Comparison of ENCODE assay signal across 9 cellular contexts in the genomic region with DNA sequence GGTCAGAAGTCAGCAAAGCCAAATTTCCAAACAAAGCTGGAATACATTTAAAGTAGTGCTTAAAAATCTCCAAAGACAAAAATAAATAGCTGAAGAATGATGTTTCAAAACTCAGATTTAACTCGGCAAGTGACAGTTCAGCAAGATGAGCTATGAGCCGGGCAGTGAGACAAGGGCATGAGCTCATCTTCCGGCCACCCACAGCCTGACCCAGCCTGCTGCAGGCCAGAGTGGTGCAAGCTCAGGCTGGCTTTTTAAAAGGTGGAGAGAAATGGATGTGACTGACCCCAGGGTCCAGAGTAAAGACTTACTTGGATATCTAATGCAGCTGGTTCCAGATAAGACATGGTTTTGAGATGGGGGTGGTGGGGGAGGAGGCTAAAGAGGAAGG.
DNase-seq lines count a peak whose midpoint lies in the region; ATAC-seq, FAIRE-seq and TF ChIP-seq lines count a peak whose summit lies in the region.
"Had no signal": no experiment of that assay in that cellular context is flagged by ENCODE, and none has a peak within 500 bp of the region (broad histone marks: within the 10 kb centered on the region; RNA-seq: fewer than 3 reads in every experiment).

No MANE protein-coding gene starts in this region.

- ATAC-seq in activated T-cell treated with anti-CD3 and anti-CD28 coated beads, Interleukin-2, amount 50 U/mL, for 72 hours (replicated peaks in 1 of 2) = no peak

- peaks cover 0 to 2% of the 10 kb centered on the region in 2 donors for H3K9me3 Mint-ChIP-seq in activated T-cell treated with anti-CD3 and anti-CD28 coated beads, Interleukin-2, amount 50 U/mL, for 72 hours
- H3K9me3 Mint-ChIP-seq: activated naive CD8-positive, alpha-beta T cell treated with anti-CD3 and anti-CD28 coated beads, Interleukin-2, amount 10 ng/mL, durations not matched to agents 7 days and 5 days had no signal

- TF ChIP-seq POLR2A in Peyer's patch (IDR thresholded peaks at IDR 0.05) = no peak

- H3K27me3 ChIP-seq in Peyer's patch (no peaks in the 10 kb centered on the region), ascending aorta (no peaks in the 10 kb centered on the region)

- FAIRE-seq in urothelium cell line (lab: Jason Lieb, UNC) = peak; percentile 44

- H3K36me3 Mint-ChIP-seq in activated T-cell treated with anti-CD3 and anti-CD28 coated beads, Interleukin-2, amount 50 U/mL, for 72 hours (ENCODE audit: insufficient read depth in 2 of 2) = no peaks in the 10 kb centered on the region
- H3K36me3 Mint-ChIP-seq: activated naive CD8-positive, alpha-beta T cell treated with anti-CD3 and anti-CD28 coated beads, Interleukin-2, amount 10 ng/mL, durations not matched to agents 7 days and 5 days had no signal

- intact Hi-C loops in ascending aorta (cut with DNase I) = no loop called here

- no peaks in the 10 kb centered on the region for H3K4me1 Mint-ChIP-seq in activated T-cell treated with anti-CD3 and anti-CD28 coated beads, Interleukin-2, amount 50 U/mL, for 72 hours (ENCODE audit: low read depth)
- H3K4me1 Mint-ChIP-seq: activated naive CD8-positive, alpha-beta T cell treated with anti-CD3 and anti-CD28 coated beads, Interleukin-2, amount 10 ng/mL, durations not matched to agents 7 days and 5 days had no signal

- H3K4me1 ChIP-seq in Peyer's patch (no peaks in the 10 kb centered on the region), ascending aorta (peaks cover 0 to 6% of the 10 kb centered on the region in 2 donors)

- H3K27me3 Mint-ChIP-seq in activated T-cell treated with anti-CD3 and anti-CD28 coated beads, Interleukin-2, amount 50 U/mL, for 72 hours (ENCODE audit: low read depth) = peaks cover 23% of the 10 kb centered on the region

- peak overlapping the region in 3 of 4 donors; percentile 31 to 49 (median 46) for H3K27ac ChIP-seq in Peyer's patch
- no peak overlapping the region for H3K27ac ChIP-seq in ascending aorta

- peak in 1 of 3 donors; percentile 55 for DNase-seq in Peyer's patch
- DNase-seq in fibroblast of the aortic adventitia (ENCODE audit: low read depth) = peak; percentile 52
- peak; percentile 77 for DNase-seq in myocyte (ENCODE audit: low read depth)
- peak; percentile 54 for DNase-seq in urothelium cell line (ENCODE audit: low spot score)
- no peak for DNase-seq in NCI-H2107 treated with DMSO at 0.1 percent for 48 hours (lab: John Stamatoyannopoulos, UW; ENCODE audit: unreplicated experiment)
- DNase-seq in ascending aorta (ENCODE audit: low spot score in 2 of 2) = no peak
- DNase-seq in stimulated activated CD4-positive, alpha-beta T cell treated with anti-CD3 and anti-CD28 coated beads, Interleukin-2, amount 100 ng/mL, for 48 hours = no peak
- DNase-seq in activated T-cell treated with anti-CD3 and anti-CD28 coated beads, Interleukin-2, amount 50 U/mL, for 72 hours = no peak
- DNase-seq: activated naive CD8-positive, alpha-beta T cell treated with anti-CD3 and anti-CD28 coated beads, Interleukin-2, amount 10 ng/mL, durations not matched to agents 7 days and 5 days had no signal

- no peak overlapping the region for H3K4me3 Mint-ChIP-seq in activated T-cell treated with anti-CD3 and anti-CD28 coated beads, Interleukin-2, amount 50 U/mL, for 72 hours
- H3K4me3 Mint-ChIP-seq: activated naive CD8-positive, alpha-beta T cell treated with anti-CD3 and anti-CD28 coated beads, Interleukin-2, amount 10 ng/mL, durations not matched to agents 7 days and 5 days had no signal

- TF ChIP-seq CTCF in Peyer's patch (IDR thresholded peaks at IDR 0.05) = no peak
- TF ChIP-seq CTCF in fibroblast of the aortic adventitia (IDR thresholded peaks at IDR 0.05; ENCODE audit: insufficient read depth, low read length) = no peak
- no peak for TF ChIP-seq CTCF in ascending aorta (IDR thresholded peaks at IDR 0.05)

- no peak overlapping the region for H3K27ac Mint-ChIP-seq in activated T-cell treated with anti-CD3 and anti-CD28 coated beads, Interleukin-2, amount 50 U/mL, for 72 hours
- H3K27ac Mint-ChIP-seq: activated naive CD8-positive, alpha-beta T cell treated with anti-CD3 and anti-CD28 coated beads, Interleukin-2, amount 10 ng/mL, durations not matched to agents 7 days and 5 days had no signal

- H3K4me3 ChIP-seq in Peyer's patch (no peak overlapping the region), fibroblast of the aortic adventitia (ENCODE audit: low read depth, low read length) (no peak overlapping the region), ascending aorta (no peak overlapping the region)

- H3K36me3 ChIP-seq in Peyer's patch (no peaks in the 10 kb centered on the region), ascending aorta (no peaks in the 10 kb centered on the region)

- H3K9me3 ChIP-seq in Peyer's patch = no peaks in the 10 kb centered on the region
- no peaks in the 10 kb centered on the region for H3K9me3 ChIP-seq in ascending aorta

Comparison
In these comparisons a context has a peak if more than half of its experiments do, and no peak if none do; other contexts are left out.
1. DNase-seq: peak in fibroblast of the aortic adventitia (single experiment), myocyte (single experiment) and urothelium cell line (single experiment); none in NCI-H2107 treated with DMSO at 0.1 percent for 48 hours (single experiment), ascending aorta (0 of 2), stimulated activated CD4-positive, alpha-beta T cell treated with anti-CD3 and anti-CD28 coated beads, Interleukin-2, amount 100 ng/mL, for 48 hours (0 of 2) and activated T-cell treated with anti-CD3 and anti-CD28 coated beads, Interleukin-2, amount 50 U/mL, for 72 hours (0 of 2).
2. H3K27ac ChIP-seq: peak in Peyer's patch (3 of 4); none in ascending aorta (0 of 2).